In genomic region chr1:2279210-2279639, GRCh38 we compare ENCODE assay signal across 9 cellular contexts. TPM values are rescaled to one million over a fixed set of nuclear protein-coding genes. Genes with fewer than 3 reads are reported as not detected.
DNase-seq lines count a peak whose midpoint lies in the region; TF ChIP-seq lines count a peak whose summit lies in the region.
"Had no signal": no experiment of that assay in that cellular context is flagged by ENCODE, and none has a peak within 500 bp of the region (broad histone marks: within the 10 kb centered on the region; RNA-seq: fewer than 3 reads in every experiment).

No MANE protein-coding gene starts in this region.

- peaks cover 48% of the 10 kb centered on the region for H3K4me1 ChIP-seq in mesodermal cell (ENCODE audit: control insufficient read depth, insufficient read depth, low read length, poor library complexity, severe bottlenecking)

- H3K4me3 ChIP-seq in mesodermal cell (ENCODE audit: extremely low read depth, insufficient read depth, low read length, poor library complexity, severe bottlenecking) = no peak overlapping the region

- no peaks in the 10 kb centered on the region for H3K9me3 Mint-ChIP-seq in activated CD4-positive, alpha-beta T cell treated with anti-CD3 and anti-CD28 coated beads, Interleukin-2, amount 10 ng/mL, durations not matched to agents 24 days and 14 days
- H3K9me3 Mint-ChIP-seq in type B pancreatic cell = no peaks in the 10 kb centered on the region

- 0 to 5% methylated on average over 1 to 6 of the region's 13 CpGs for WGBS in mesodermal cell (ENCODE audit: insufficient coverage in 2 of 2), 2 experiments

- H3K4me1 Mint-ChIP-seq in activated CD4-positive, alpha-beta T cell treated with anti-CD3 and anti-CD28 coated beads, Interleukin-2, amount 10 ng/mL, durations not matched to agents 24 days and 14 days = peaks cover 8% of the 10 kb centered on the region
- H3K4me1 Mint-ChIP-seq in type B pancreatic cell (ENCODE audit: unreplicated experiment) = peaks cover 28% of the 10 kb centered on the region

- intact Hi-C loops in activated CD4-positive, alpha-beta T cell treated with anti-CD3 and anti-CD28 coated beads, Interleukin-2, amount 10 ng/mL, durations not matched to agents 24 days and 14 days (cut with micrococcal nuclease) = no loop called here

- H3K27ac Mint-ChIP-seq in activated CD4-positive, alpha-beta T cell treated with anti-CD3 and anti-CD28 coated beads, Interleukin-2, amount 10 ng/mL, durations not matched to agents 24 days and 14 days = peak overlapping the region; percentile 49
- peak overlapping the region; percentile 83 for H3K27ac Mint-ChIP-seq in type B pancreatic cell

- H3K4me3 Mint-ChIP-seq in activated CD4-positive, alpha-beta T cell treated with anti-CD3 and anti-CD28 coated beads, Interleukin-2, amount 10 ng/mL, durations not matched to agents 24 days and 14 days = no peak overlapping the region
- H3K4me3 Mint-ChIP-seq in type B pancreatic cell = peak overlapping the region; percentile 68

- no peaks in the 10 kb centered on the region for H3K9me3 ChIP-seq in mesodermal cell (ENCODE audit: control insufficient read depth, low read length)
- H3K9me3 ChIP-seq: neutrophil had no signal

- H3K27me3 Mint-ChIP-seq in activated CD4-positive, alpha-beta T cell treated with anti-CD3 and anti-CD28 coated beads, Interleukin-2, amount 10 ng/mL, durations not matched to agents 24 days and 14 days = no peaks in the 10 kb centered on the region
- H3K27me3 Mint-ChIP-seq in type B pancreatic cell = no peaks in the 10 kb centered on the region

- H3K27ac ChIP-seq in mesodermal cell (ENCODE audit: low read depth, low read length, severe bottlenecking) = peak overlapping the region; percentile 89
- H3K27ac ChIP-seq: neutrophil had no signal

- H3K36me3 Mint-ChIP-seq in activated CD4-positive, alpha-beta T cell treated with anti-CD3 and anti-CD28 coated beads, Interleukin-2, amount 10 ng/mL, durations not matched to agents 24 days and 14 days (ENCODE audit: low read depth) = peaks cover 19% of the 10 kb centered on the region
- H3K36me3 Mint-ChIP-seq in type B pancreatic cell = no peaks in the 10 kb centered on the region

- DNase-seq in activated CD4-positive, alpha-beta T cell treated with anti-CD3 and anti-CD28 coated beads, Interleukin-2, amount 10 ng/mL, durations not matched to agents 24 days and 14 days = no peak
- DNase-seq in activated CD4-positive, alpha-beta T cell treated with anti-CD3 and anti-CD28 coated beads for 4 hours = no peak
- DNase-seq in epidermal melanocyte (ENCODE audit: insufficient read length, low spot score) (peak; percentile 82), type B pancreatic cell (ENCODE audit: extremely low spot score, unreplicated experiment) (no peak), COLO829 (ENCODE audit: low spot score) (no peak), activated gamma-delta T cell treated with Interleukin-2 at 50 U/mL for 16 hours (no peak), NCI-H1694 (lab: John Stamatoyannopoulos, UW) (no peak)

- peaks cover 56% of the 10 kb centered on the region for H3K36me3 ChIP-seq in mesodermal cell (ENCODE audit: control insufficient read depth, insufficient read depth, low read length)

- TF ChIP-seq CTCF in type B pancreatic cell (conservative IDR thresholded peaks at IDR 0.05) = no peak

RNA-seq across cellular contexts. Expression of gene SKI, which starts 51.1 kb away (rescaled TPM):
- 40.7 and 41.1 TPM in 2 replicates for total RNA-seq in activated CD4-positive, alpha-beta T cell treated with anti-CD3 and anti-CD28 coated beads, Interleukin-2, amount 10 ng/mL, durations not matched to agents 24 days and 14 days
- 38.8 TPM for polyA plus RNA-seq in mesodermal cell (2013, experiment 1 of 2)
- 30.8 TPM for polyA plus RNA-seq in mesodermal cell (2013, experiment 2 of 2)
- total RNA-seq in type B pancreatic cell (ENCODE audit: low replicate concordance) = 52.7 and 55.7 TPM in 2 replicates
